ENCODE assay signal across 1 cellular context in the genomic region with DNA sequence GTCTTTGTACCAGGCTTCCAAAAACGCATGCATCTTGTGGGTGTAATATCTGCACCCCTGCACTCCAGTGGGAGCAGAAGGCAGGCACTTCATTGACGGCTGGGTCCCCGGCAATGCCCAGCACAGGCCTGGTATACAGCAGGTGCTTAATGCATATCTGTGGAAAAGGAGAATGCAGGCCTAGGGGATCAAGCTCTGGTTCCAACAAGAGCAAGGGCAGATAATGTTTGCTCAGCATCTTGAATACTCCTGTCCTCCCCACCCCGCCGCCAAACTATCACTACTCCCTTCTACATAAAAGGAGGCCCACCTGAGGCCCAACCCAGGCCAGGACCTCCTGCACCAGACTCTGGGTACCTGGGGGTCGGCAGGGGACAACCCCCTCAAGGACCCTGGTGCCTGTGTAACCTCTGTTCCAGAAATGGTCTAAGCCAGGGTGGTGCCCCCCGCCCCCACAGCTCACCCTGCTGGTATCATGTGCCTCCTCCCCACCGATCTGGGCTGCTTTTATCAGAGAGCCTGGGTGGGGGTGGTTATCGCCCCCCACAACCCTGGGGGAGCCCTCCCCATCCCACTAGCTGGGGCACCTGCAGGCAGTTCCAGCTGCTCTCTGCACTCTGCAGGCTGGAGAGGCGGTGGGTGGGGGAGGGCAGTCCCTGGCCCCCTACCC.
TF ChIP-seq lines count a peak whose summit lies in the region.

No MANE protein-coding gene starts in this region.

TF ChIP-seq in HepG2, 621 proteins besides CTCF, POLR2A, EP300 and RAD21:
- TF ChIP-seq RARA (CRISPR knock-in tag; IDR thresholded peaks at IDR 0.05) (no peak), ZNF513 (CRISPR knock-in tag; conservative IDR thresholded peaks at IDR 0.05) (no peak), ZKSCAN8 (CRISPR knock-in tag; IDR thresholded peaks at IDR 0.05; ENCODE audit: borderline replicate concordance) (peak; percentile 54; the same call in 1 of the 2 replicates)
- TF ChIP-seq, protein P1, sequence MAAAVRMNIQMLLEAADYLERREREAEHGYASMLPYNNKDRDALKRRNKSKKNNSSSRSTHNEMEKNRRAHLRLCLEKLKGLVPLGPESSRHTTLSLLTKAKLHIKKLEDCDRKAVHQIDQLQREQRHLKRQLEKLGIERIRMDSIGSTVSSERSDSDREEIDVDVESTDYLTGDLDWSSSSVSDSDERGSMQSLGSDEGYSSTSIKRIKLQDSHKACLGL (CRISPR knock-in tag; IDR thresholded peaks at IDR 0.05) = 0 out of 2 replicates have a peak, but pooled peaks have one; percentile 8
